In genomic region chr11:86738615-86739014, GRCh38 we compare ENCODE assay signal across 20 cellular contexts.
DNase-seq lines count a peak whose midpoint lies in the region; ATAC-seq and TF ChIP-seq lines count a peak whose summit lies in the region.
"Had no signal": no experiment of that assay in that cellular context is flagged by ENCODE, and none has a peak within 500 bp of the region (broad histone marks: within the 10 kb centered on the region; RNA-seq: fewer than 3 reads in every experiment).

No MANE protein-coding gene starts in this region.

- H3K4me1 ChIP-seq in sigmoid colon = peaks cover 0 to 71% (median 58%) of the 10 kb centered on the region in 4 donors
- H3K4me1 ChIP-seq in testis = peaks cover 17% of the 10 kb centered on the region

- H3K36me3 ChIP-seq in sigmoid colon (no peaks in the 10 kb centered on the region), testis (ENCODE audit: low read depth, missing control alignments) (no peaks in the 10 kb centered on the region)
- H3K36me3 ChIP-seq: adrenal gland had no signal

- DNase-seq in HCEC 1CT (peak; percentile 43), RPMI7951 (ENCODE audit: low read depth) (peak; percentile 48), iris pigment epithelial cell (ENCODE audit: low read depth) (peak; percentile 46), sigmoid colon (no peak), testis (no peak)
- DNase-seq: activated CD4-positive, alpha-beta T cell treated with anti-CD3 and anti-CD28 coated beads, Interleukin-2, amount 50 U/mL, for 1 hour; activated CD8-positive, alpha-beta memory T cell treated with anti-CD3 and anti-CD28 coated beads, Interleukin-2, amount 50 U/mL, for 4 hours; activated gamma-delta T cell; adrenal gland; caudate nucleus; left colon; MM.1S; NCI-H1436 treated with DMSO at 0.1 percent for 48 hours; NCI-H774; retina; stimulated activated CD4-positive, alpha-beta T cell treated with anti-CD3 and anti-CD28 coated beads, Interleukin-15, amount 100 ng/mL, for 24 hours had no signal

- TF ChIP-seq EP300 in sigmoid colon (IDR thresholded peaks at IDR 0.05) = no peak

- 81 to 88% methylated on average over 2 of the region's 2 CpGs for WGBS in sigmoid colon, 2 donors
- WGBS in testis, 2 donors = 93 to 97% methylated on average over 2 of the region's 2 CpGs

- no peak for ATAC-seq in HG02642 (IDR thresholded peaks at IDR 0.05; ENCODE audit: poor library complexity, unreplicated experiment)
- no peak for ATAC-seq in HG03565 (IDR thresholded peaks at IDR 0.05; ENCODE audit: unreplicated experiment)
- ATAC-seq in HG02885 (IDR thresholded peaks at IDR 0.05; ENCODE audit: poor library complexity, unreplicated experiment) = no peak
- ATAC-seq: left colon; stimulated activated effector memory CD8-positive, alpha-beta T cell treated with anti-CD3 and anti-CD28 coated beads, Interleukin-12 subunit alpha, Interleukin-12 subunit beta, amount 100 ng/mL, for 72 hours had no signal

- H3K27ac ChIP-seq in sigmoid colon (peak overlapping the region; percentile 33 to 96 (median 92)), testis (no peak overlapping the region)

- intact Hi-C loops in sigmoid colon (cut with DNase I) = no loop called here
- intact Hi-C loops in testis (cut with DNase I; ENCODE audit: low total_unique reads) = no loop called here

- H3K27me3 ChIP-seq in sigmoid colon = no peaks in the 10 kb centered on the region
- H3K27me3 ChIP-seq in testis = no peaks in the 10 kb centered on the region
- H3K27me3 ChIP-seq: adrenal gland had no signal

- no peaks in the 10 kb centered on the region for H3K9me3 ChIP-seq in sigmoid colon
- H3K9me3 ChIP-seq in testis = no peaks in the 10 kb centered on the region
- H3K9me3 ChIP-seq: adrenal gland had no signal

- TF ChIP-seq POLR2A in sigmoid colon (IDR thresholded peaks at IDR 0.05) (no peak), testis (IDR thresholded peaks at IDR 0.05) (no peak)

- TF ChIP-seq CTCF in sigmoid colon (IDR thresholded peaks at IDR 0.05) (no peak), testis (IDR thresholded peaks at IDR 0.05) (no peak)

- H3K4me3 ChIP-seq in sigmoid colon (no peak overlapping the region), testis (no peak overlapping the region)
- H3K4me3 ChIP-seq: adrenal gland had no signal

Comparison
In these comparisons a context has a peak if more than half of its experiments do, and no peak if none do; other contexts are left out.
1. DNase-seq: peak in HCEC 1CT (single experiment), RPMI7951 (single experiment) and iris pigment epithelial cell (single experiment); none in sigmoid colon (single experiment) and testis (single experiment).
2. H3K27ac ChIP-seq: peak in sigmoid colon (4 of 4); none in testis (0 of 2).